1 cellular context compared by ENCODE assay signal in genomic region chr11:7494086-7494775, GRCh38.
TF ChIP-seq lines count a peak whose summit lies in the region.

No MANE protein-coding gene starts in this region.

TF ChIP-seq in HepG2, 621 proteins besides CTCF, POLR2A, EP300 and RAD21 (continued from another document):
- no peak for TF ChIP-seq FOXK1 (CRISPR knock-in tag; IDR thresholded peaks at IDR 0.05; ENCODE audit: borderline replicate concordance, low read depth)
- no peak for TF ChIP-seq ATAD3A (CRISPR knock-in tag; IDR thresholded peaks at IDR 0.05)
- TF ChIP-seq ZNF574 (CRISPR knock-in tag; IDR thresholded peaks at IDR 0.05) = no peak
- TF ChIP-seq HDAC2 (CRISPR knock-in tag; IDR thresholded peaks at IDR 0.05) = no peak
- no peak for TF ChIP-seq ZNF121 (CRISPR knock-in tag; IDR thresholded peaks at IDR 0.05)
